Comparison of ENCODE assay signal across 8 cellular contexts in the genomic region with DNA sequence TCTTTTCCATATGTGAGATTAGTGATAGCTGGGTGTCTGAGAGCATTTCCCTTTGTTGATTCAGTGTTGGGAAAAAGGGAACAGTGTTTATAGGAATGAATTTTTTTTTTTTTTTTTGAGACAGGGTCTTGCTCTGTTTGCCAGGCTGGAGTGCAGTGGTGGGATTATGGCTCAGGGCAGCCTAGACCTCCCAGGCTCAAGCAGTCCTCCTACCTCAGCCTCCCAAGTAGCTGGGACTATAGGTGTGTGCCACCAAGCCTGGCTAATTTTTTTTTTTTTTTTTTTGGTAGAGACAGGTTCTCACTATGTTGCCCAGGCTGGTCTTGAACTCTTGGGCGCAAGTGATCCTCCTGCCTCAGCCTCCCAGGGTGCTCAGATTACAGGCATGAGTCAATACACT.
DNase-seq lines count a peak whose midpoint lies in the region; ATAC-seq, FAIRE-seq and TF ChIP-seq lines count a peak whose summit lies in the region.
"Not testable (repeated sequence)": the region's sequence is repeated elsewhere in the genome, so short reads cannot be mapped to it uniquely, and the experiment has no call there.

No MANE protein-coding gene starts in this region.

- not testable (repeated sequence) for H2BK5ac ChIP-seq in mesenchymal stem cell (ENCODE audit: low read depth, low read length, poor library complexity, severe bottlenecking)

- POLR2A ChIA-PET in CD4-positive, alpha-beta memory T cell (lab: Charles Lee; ENCODE audit: partially characterized antibody); K562 (lab: Yijun Ruan, JAX): not testable (repeated sequence)

- not testable (repeated sequence) for H3K27ac ChIP-seq in CD4-positive, alpha-beta memory T cell (ENCODE audit: low read depth, low read length); mesenchymal stem cell (ENCODE audit: low read length, poor library complexity, severe bottlenecking)
- H3K27ac ChIP-seq in Karpas-422 (ENCODE audit: low read length) (peak overlapping the region; percentile 95), K562 (ENCODE audit: extremely low read depth, low read depth, low read length) (peak overlapping the region; percentile 65), esophagus muscularis mucosa (replicated peaks in 1 of 4) (peak overlapping the region; percentile 81 to 89 (median 83)), skeletal muscle tissue (ENCODE audit: low read depth, low read length) (peak overlapping the region; percentile 55), upper lobe of left lung (peak overlapping the region; percentile 53 to 91 (median 80))

- H2AFZ ChIP-seq in Karpas-422 (ENCODE audit: low read length); mesenchymal stem cell (ENCODE audit: low read depth, low read length): not testable (repeated sequence)
- peak overlapping the region; percentile 41; the same call in 1 of the 2 replicates for H2AFZ ChIP-seq in K562 (ENCODE audit: low read depth, low read length)

- not testable (repeated sequence) for H3K4ac ChIP-seq in mesenchymal stem cell (ENCODE audit: low read depth in 1 of 2, low read length in 2 of 2)

- H3K9ac ChIP-seq in Karpas-422 (ENCODE audit: low read length), result peak overlapping the region; percentile 64
- peak overlapping the region in 1 of 2 experiments; percentile 19; a peak in 1 of 4 replicates for H3K9ac ChIP-seq in K562 (ENCODE audit: insufficient read depth in 1 of 2, low read depth in 2 of 2, low read length in 2 of 2)
- H3K9ac ChIP-seq in mesenchymal stem cell (ENCODE audit: low read length), result peak overlapping the region; percentile 91
- not testable (repeated sequence) for H3K9ac ChIP-seq in skeletal muscle tissue (ENCODE audit: low read depth in 1 of 3, low read length in 3 of 3)

- H2BK120ac ChIP-seq in mesenchymal stem cell (ENCODE audit: low read depth, low read length), result peak overlapping the region; percentile 83

- not testable (repeated sequence) for ATAC-seq in K562; upper lobe of left lung (ENCODE audit: low FRiP score in 2 of 2)

- H3K79me2 ChIP-seq in Karpas-422 (ENCODE audit: low read length), result peaks cover 60% of the 10 kb centered on the region
- not testable (repeated sequence) for H3K79me2 ChIP-seq in K562 (ENCODE audit: control insufficient read depth, insufficient read depth, low read length)

- H2AK5ac ChIP-seq in mesenchymal stem cell (ENCODE audit: low read length, severe bottlenecking), result not testable (repeated sequence)

- not testable (repeated sequence) for H3K79me1 ChIP-seq in mesenchymal stem cell (replicated peaks; ENCODE audit: low read length, poor library complexity, severe bottlenecking)

- H2BK12ac ChIP-seq in mesenchymal stem cell (ENCODE audit: low read length in 2 of 2), result not testable (repeated sequence)

- not testable (repeated sequence) for TF ChIP-seq EP300 in K562 (IDR thresholded peaks at IDR 0.05; ENCODE audit: low read length); esophagus muscularis mucosa (IDR thresholded peaks at IDR 0.05); upper lobe of left lung (IDR thresholded peaks at IDR 0.05)

- not testable (repeated sequence) for TF ChIP-seq POLR2A in K562 (conservative IDR thresholded peaks at IDR 0.05); esophagus muscularis mucosa (IDR thresholded peaks at IDR 0.05; ENCODE audit: low read depth); upper lobe of left lung (IDR thresholded peaks at IDR 0.05)

- not testable (repeated sequence) for H3K9me1 ChIP-seq in K562 (ENCODE audit: control insufficient read depth, insufficient read depth, low read length)

- H3K4me1 ChIP-seq in CD4-positive, alpha-beta memory T cell (ENCODE audit: insufficient read depth, low read length), result peaks cover 55% of the 10 kb centered on the region
- H3K4me1 ChIP-seq in Karpas-422 (ENCODE audit: low read length) (peaks cover 67% of the 10 kb centered on the region), K562 (replicated peaks in 1 of 2; ENCODE audit: control insufficient read depth in 2 of 2, insufficient read depth in 2 of 2, low read length in 2 of 2) (peaks cover 16 to 44% of the 10 kb centered on the region in 2 experiments), esophagus muscularis mucosa (peaks cover 38 to 63% (median 56%) of the 10 kb centered on the region in 4 donors), skeletal muscle tissue (ENCODE audit: control insufficient read depth in 3 of 3, insufficient read depth in 3 of 3, low read length in 3 of 3) (peaks cover 7 to 15% (median 14%) of the 10 kb centered on the region in 3 donors), upper lobe of left lung (peaks cover 26 to 42% (median 29%) of the 10 kb centered on the region in 4 donors)
- not testable (repeated sequence) for H3K4me1 ChIP-seq in mesenchymal stem cell (ENCODE audit: control insufficient read depth, insufficient read depth, low read depth, low read length)

- not testable (repeated sequence) for H3K9me3 Mint-ChIP-seq in CD4-positive, alpha-beta memory T cell
- peaks cover 16% of the 10 kb centered on the region for H3K9me3 Mint-ChIP-seq in T-helper 2 cell treated with Interferon-gamma antibody and Interleukin-4, amounts not matched to agents 5 μg/mL and 100 μg/mL, for 36 hours

- H3K36me3 Mint-ChIP-seq in CD4-positive, alpha-beta memory T cell, result peaks cover 30 to 37% of the 10 kb centered on the region in 2 donors
- peaks cover 61% of the 10 kb centered on the region for H3K36me3 Mint-ChIP-seq in T-helper 2 cell treated with Interferon-gamma antibody and Interleukin-4, amounts not matched to agents 5 μg/mL and 100 μg/mL, for 36 hours (ENCODE audit: low read depth)

- peaks cover 47 to 66% (median 53%) of the 10 kb centered on the region in 4 donors for H3K4me1 Mint-ChIP-seq in CD4-positive, alpha-beta memory T cell
- peaks cover 39% of the 10 kb centered on the region for H3K4me1 Mint-ChIP-seq in T-helper 2 cell treated with Interferon-gamma antibody and Interleukin-4, amounts not matched to agents 5 μg/mL and 100 μg/mL, for 36 hours (ENCODE audit: low read depth)

- not testable (repeated sequence) for H3K27me3 ChIP-seq in CD4-positive, alpha-beta memory T cell (ENCODE audit: insufficient read depth, low read length); Karpas-422 (ENCODE audit: low read length); K562 (ENCODE audit: control insufficient read depth in 2 of 2, insufficient read depth in 2 of 2, low read length in 2 of 2); esophagus muscularis mucosa; mesenchymal stem cell (ENCODE audit: control insufficient read depth in 1 of 2, insufficient read depth in 1 of 2, low read length in 2 of 2); skeletal muscle tissue (ENCODE audit: control insufficient read depth in 3 of 3, insufficient read depth in 3 of 3, low read length in 3 of 3); upper lobe of left lung

- not testable (repeated sequence) for FAIRE-seq in K562 (lab: Jason Lieb, UNC)

- not testable (repeated sequence) for TF ChIP-seq CTCF in K562 (IDR thresholded peaks at IDR 0.05 in 2 of 3, conservative IDR thresholded peaks at IDR 0.05 in 1 of 3; ENCODE audit: insufficient read depth in 2 of 3, low read depth in 1 of 3, low read length in 3 of 3); esophagus muscularis mucosa (IDR thresholded peaks at IDR 0.05); upper lobe of left lung (IDR thresholded peaks at IDR 0.05)

- peak overlapping the region; percentile 80 for H3K4me2 ChIP-seq in Karpas-422 (ENCODE audit: low read depth, low read length, poor library complexity, severe bottlenecking)
- H3K4me2 ChIP-seq in K562 (ENCODE audit: insufficient read depth, low read length); mesenchymal stem cell (ENCODE audit: low read length, poor library complexity, severe bottlenecking): not testable (repeated sequence)

- not testable (repeated sequence) for H3K36me3 ChIP-seq in CD4-positive, alpha-beta memory T cell (ENCODE audit: insufficient read depth, low read length); K562 (ENCODE audit: control insufficient read depth, insufficient read depth, low read length); esophagus muscularis mucosa; mesenchymal stem cell (ENCODE audit: control insufficient read depth in 1 of 2, insufficient read depth in 2 of 2, low read depth in 1 of 2, low read length in 2 of 2); skeletal muscle tissue (ENCODE audit: control insufficient read depth in 3 of 3, insufficient read depth in 3 of 3, low read length in 3 of 3); upper lobe of left lung
- H3K36me3 ChIP-seq in Karpas-422 (ENCODE audit: insufficient read depth, low read length), result peaks cover 15% of the 10 kb centered on the region

- not testable (repeated sequence) for BruUV-seq in K562 (replicated peaks; lab: Mats Ljungman, UMichigan)

- H3K23ac ChIP-seq in mesenchymal stem cell (ENCODE audit: low read length in 2 of 2), result not testable (repeated sequence)

- not testable (repeated sequence) for H3K4me3 ChIP-seq in CD4-positive, alpha-beta memory T cell (ENCODE audit: low read length in 2 of 2); K562; esophagus muscularis mucosa; mesenchymal stem cell (ENCODE audit: insufficient read depth in 1 of 2, low read depth in 1 of 2, low read length in 2 of 2); skeletal muscle tissue (ENCODE audit: low read length in 3 of 3); upper lobe of left lung
- peak overlapping the region; percentile 32 for H3K4me3 ChIP-seq in Karpas-422 (ENCODE audit: low read length)

- H2BK15ac ChIP-seq in mesenchymal stem cell (ENCODE audit: low read depth, poor library complexity, severe bottlenecking), result peak overlapping the region; percentile 67

- not testable (repeated sequence) for H3K14ac ChIP-seq in mesenchymal stem cell (ENCODE audit: low read length in 2 of 2)

- no CpG with 5 or more reads among the region's 1 CpG for WGBS in K562 (ENCODE audit: insufficient coverage, low coverage, missing lambda C conversion rate)
- 89% methylated on average over 1 of the region's 1 CpG for WGBS in esophagus muscularis mucosa
- WGBS in mesenchymal stem cell, result no CpG with 5 or more reads among the region's 1 CpG
- WGBS in upper lobe of left lung, 2 donors, result 75 to 85% methylated on average over 1 of the region's 1 CpG

- CTCF ChIA-PET in CD4-positive, alpha-beta memory T cell (lab: Charles Lee; ENCODE audit: partially characterized antibody), result interaction anchor here (1.5 kb wide), 1 partner anchor 212 kb away, joined by 5 read pairs; no protein-coding TSS in a partner anchor
- CTCF ChIA-PET in K562 (lab: Yijun Ruan, JAX; ENCODE audit: low intra/inter-chr PET ratio), result not testable (repeated sequence)

- not testable (repeated sequence) for H4K8ac ChIP-seq in mesenchymal stem cell (ENCODE audit: low read length)

- DNase-seq in CD4-positive, alpha-beta memory T cell; Karpas-422; T-helper 2 cell treated with Interferon-gamma antibody and Interleukin-4, amounts not matched to agents 5 μg/mL and 100 μg/mL, for 36 hours (ENCODE audit: low spot score); K562 (ENCODE audit: extremely low read depth in 1 of 4, low spot score in 3 of 4); esophagus muscularis mucosa (ENCODE audit: extremely low spot score); mesenchymal stem cell; upper lobe of left lung: not testable (repeated sequence)

- not testable (repeated sequence) for H3K9me2 ChIP-seq in Karpas-422 (replicated peaks; ENCODE audit: insufficient read depth, low read length)

- intact Hi-C loops in CD4-positive, alpha-beta memory T cell (cut with micrococcal nuclease); esophagus muscularis mucosa (cut with DNase I): not testable (repeated sequence)
- intact Hi-C loops in K562 (cut with micrococcal nuclease), result loop anchor here (10.0 kb wide), 1 partner anchor 64 kb away; the partner anchor contains the start of gene MFSD6

- H3K9me3 ChIP-seq in CD4-positive, alpha-beta memory T cell (ENCODE audit: control insufficient read depth in 1 of 2, low read length in 2 of 2); Karpas-422 (ENCODE audit: low read length); K562 (replicated peaks; ENCODE audit: control insufficient read depth, insufficient read depth, low read depth, low read length); esophagus muscularis mucosa; mesenchymal stem cell (ENCODE audit: control insufficient read depth, low read length); skeletal muscle tissue (ENCODE audit: control insufficient read depth in 3 of 3, low read length in 3 of 3); upper lobe of left lung: not testable (repeated sequence)

- TF ChIP-seq RAD21 in K562 (CRISPR knock-in tag; conservative IDR thresholded peaks at IDR 0.05 in 1 of 2, IDR thresholded peaks at IDR 0.05 in 1 of 2), result not testable (repeated sequence)

- H4K20me1 ChIP-seq in Karpas-422 (ENCODE audit: insufficient read depth, low read depth, low read length); K562 (replicated peaks; ENCODE audit: control insufficient read depth, insufficient read depth, low read length): not testable (repeated sequence)

- H3K4me3 Mint-ChIP-seq in CD4-positive, alpha-beta memory T cell, result peak overlapping the region in 3 of 8 donors; percentile 0 to 54 (median 54)
- H3K4me3 Mint-ChIP-seq in T-helper 2 cell treated with Interferon-gamma antibody and Interleukin-4, amounts not matched to agents 5 μg/mL and 100 μg/mL, for 36 hours, result not testable (repeated sequence)

- H3K27me3 Mint-ChIP-seq in CD4-positive, alpha-beta memory T cell; T-helper 2 cell treated with Interferon-gamma antibody and Interleukin-4, amounts not matched to agents 5 μg/mL and 100 μg/mL, for 36 hours (ENCODE audit: low read depth): not testable (repeated sequence)

- not testable (repeated sequence) for H4K91ac ChIP-seq in mesenchymal stem cell (ENCODE audit: low read length)

- peak overlapping the region in 5 of 7 donors; percentile 0 to 85 (median 29) for H3K27ac Mint-ChIP-seq in CD4-positive, alpha-beta memory T cell
- peak overlapping the region; percentile 20 for H3K27ac Mint-ChIP-seq in T-helper 2 cell treated with Interferon-gamma antibody and Interleukin-4, amounts not matched to agents 5 μg/mL and 100 μg/mL, for 36 hours

- peak overlapping the region in 1 of 2 experiments; percentile 76 for H3K18ac ChIP-seq in mesenchymal stem cell (ENCODE audit: low read depth in 1 of 2, low read length in 2 of 2)

- in situ Hi-C loops in K562 (cut with MboI), result not testable (repeated sequence)
